2 cellular contexts compared by ENCODE assay signal in the genomic region with DNA sequence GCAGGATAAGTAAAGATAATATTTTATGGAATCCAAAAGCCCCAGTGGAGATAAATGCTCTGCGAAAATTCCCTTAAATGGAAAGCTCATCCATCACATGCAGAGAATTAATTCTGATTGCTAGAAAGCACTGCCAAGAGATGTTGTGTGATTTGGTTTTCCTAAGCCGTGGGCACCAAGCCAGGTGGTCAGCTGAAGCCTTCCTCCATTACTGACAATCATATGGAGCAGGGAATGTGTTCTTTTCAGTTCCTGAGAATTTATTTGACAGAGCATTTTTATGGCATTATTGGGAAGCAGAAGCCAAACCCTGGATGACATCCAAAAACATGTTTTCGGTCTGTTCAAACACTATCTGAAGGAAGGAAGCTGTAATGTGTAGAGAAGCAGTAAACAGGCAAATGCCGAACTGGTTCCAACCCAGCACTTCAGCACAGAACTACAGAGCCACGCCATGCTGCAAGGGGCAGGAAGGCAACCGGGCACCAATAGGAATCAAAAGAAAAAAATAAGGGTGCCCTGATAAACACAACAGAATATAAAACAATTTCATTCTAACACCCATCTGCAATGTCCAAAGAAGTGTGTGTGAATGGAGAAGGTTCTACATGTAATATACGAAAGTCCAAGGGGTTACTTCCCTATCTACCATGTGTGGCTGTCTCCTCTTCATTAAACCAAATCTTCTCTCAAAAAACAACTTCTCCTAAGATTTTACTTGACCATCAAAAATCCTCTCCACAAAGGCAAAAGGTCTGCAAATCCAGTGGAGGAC.
TF ChIP-seq lines count a peak whose summit lies in the region.

No MANE protein-coding gene starts in this region.

TF ChIP-seq in liver, 16 proteins besides CTCF, POLR2A, EP300 and RAD21 (continued from another document):
- TF ChIP-seq, protein P1, sequence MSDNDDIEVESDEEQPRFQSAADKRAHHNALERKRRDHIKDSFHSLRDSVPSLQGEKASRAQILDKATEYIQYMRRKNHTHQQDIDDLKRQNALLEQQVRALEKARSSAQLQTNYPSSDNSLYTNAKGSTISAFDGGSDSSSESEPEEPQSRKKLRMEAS (IDR thresholded peaks at IDR 0.05), result no peak
- TF ChIP-seq SP1 (IDR thresholded peaks at IDR 0.05) (peak; percentile 8), TAF1 (conservative IDR thresholded peaks at IDR 0.05) (no peak)

TF ChIP-seq in HepG2, 621 proteins besides CTCF, POLR2A, EP300 and RAD21 (continued from another document):
- TF ChIP-seq, protein P2, sequence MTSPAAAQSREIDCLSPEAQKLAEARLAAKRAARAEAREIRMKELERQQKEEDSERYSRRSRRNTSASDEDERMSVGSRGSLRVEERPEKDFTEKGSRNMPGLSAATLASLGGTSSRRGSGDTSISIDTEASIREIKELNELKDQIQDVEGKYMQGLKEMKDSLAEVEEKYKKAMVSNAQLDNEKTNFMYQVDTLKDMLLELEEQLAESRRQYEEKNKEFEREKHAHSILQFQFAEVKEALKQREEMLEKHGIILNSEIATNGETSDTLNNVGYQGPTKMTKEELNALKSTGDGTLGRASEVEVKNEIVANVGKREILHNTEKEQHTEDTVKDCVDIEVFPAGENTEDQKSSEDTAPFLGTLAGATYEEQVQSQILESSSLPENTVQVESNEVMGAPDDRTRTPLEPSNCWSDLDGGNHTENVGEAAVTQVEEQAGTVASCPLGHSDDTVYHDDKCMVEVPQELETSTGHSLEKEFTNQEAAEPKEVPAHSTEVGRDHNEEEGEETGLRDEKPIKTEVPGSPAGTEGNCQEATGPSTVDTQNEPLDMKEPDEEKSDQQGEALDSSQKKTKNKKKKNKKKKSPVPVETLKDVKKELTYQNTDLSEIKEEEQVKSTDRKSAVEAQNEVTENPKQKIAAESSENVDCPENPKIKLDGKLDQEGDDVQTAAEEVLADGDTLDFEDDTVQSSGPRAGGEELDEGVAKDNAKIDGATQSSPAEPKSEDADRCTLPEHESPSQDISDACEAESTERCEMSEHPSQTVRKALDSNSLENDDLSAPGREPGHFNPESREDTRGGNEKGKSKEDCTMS (CRISPR knock-in tag; conservative IDR thresholded peaks at IDR 0.05), result no peak
- TF ChIP-seq ZNF382 (CRISPR knock-in tag; IDR thresholded peaks at IDR 0.05; ENCODE audit: borderline replicate concordance), result no peak
- TF ChIP-seq, protein P3, sequence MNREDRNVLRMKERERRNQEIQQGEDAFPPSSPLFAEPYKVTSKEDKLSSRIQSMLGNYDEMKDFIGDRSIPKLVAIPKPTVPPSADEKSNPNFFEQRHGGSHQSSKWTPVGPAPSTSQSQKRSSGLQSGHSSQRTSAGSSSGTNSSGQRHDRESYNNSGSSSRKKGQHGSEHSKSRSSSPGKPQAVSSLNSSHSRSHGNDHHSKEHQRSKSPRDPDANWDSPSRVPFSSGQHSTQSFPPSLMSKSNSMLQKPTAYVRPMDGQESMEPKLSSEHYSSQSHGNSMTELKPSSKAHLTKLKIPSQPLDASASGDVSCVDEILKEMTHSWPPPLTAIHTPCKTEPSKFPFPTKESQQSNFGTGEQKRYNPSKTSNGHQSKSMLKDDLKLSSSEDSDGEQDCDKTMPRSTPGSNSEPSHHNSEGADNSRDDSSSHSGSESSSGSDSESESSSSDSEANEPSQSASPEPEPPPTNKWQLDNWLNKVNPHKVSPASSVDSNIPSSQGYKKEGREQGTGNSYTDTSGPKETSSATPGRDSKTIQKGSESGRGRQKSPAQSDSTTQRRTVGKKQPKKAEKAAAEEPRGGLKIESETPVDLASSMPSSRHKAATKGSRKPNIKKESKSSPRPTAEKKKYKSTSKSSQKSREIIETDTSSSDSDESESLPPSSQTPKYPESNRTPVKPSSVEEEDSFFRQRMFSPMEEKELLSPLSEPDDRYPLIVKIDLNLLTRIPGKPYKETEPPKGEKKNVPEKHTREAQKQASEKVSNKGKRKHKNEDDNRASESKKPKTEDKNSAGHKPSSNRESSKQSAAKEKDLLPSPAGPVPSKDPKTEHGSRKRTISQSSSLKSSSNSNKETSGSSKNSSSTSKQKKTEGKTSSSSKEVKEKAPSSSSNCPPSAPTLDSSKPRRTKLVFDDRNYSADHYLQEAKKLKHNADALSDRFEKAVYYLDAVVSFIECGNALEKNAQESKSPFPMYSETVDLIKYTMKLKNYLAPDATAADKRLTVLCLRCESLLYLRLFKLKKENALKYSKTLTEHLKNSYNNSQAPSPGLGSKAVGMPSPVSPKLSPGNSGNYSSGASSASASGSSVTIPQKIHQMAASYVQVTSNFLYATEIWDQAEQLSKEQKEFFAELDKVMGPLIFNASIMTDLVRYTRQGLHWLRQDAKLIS (CRISPR knock-in tag; IDR thresholded peaks at IDR 0.05), result no peak
- TF ChIP-seq SP1 (IDR thresholded peaks at IDR 0.05), result no peak
- TF ChIP-seq SP1 (CRISPR knock-in tag; IDR thresholded peaks at IDR 0.05), result no peak
- no peak for TF ChIP-seq ZNF224 (CRISPR knock-in tag; IDR thresholded peaks at IDR 0.05)
- TF ChIP-seq ZNF543 (CRISPR knock-in tag; IDR thresholded peaks at IDR 0.05), result no peak
- TF ChIP-seq PTBP1 (IDR thresholded peaks at IDR 0.05; ENCODE audit: low read depth, low read length, poor library complexity, severe bottlenecking), result no peak
- TF ChIP-seq ZNF121 (CRISPR knock-in tag; IDR thresholded peaks at IDR 0.05), result no peak
- TF ChIP-seq, protein P4, sequence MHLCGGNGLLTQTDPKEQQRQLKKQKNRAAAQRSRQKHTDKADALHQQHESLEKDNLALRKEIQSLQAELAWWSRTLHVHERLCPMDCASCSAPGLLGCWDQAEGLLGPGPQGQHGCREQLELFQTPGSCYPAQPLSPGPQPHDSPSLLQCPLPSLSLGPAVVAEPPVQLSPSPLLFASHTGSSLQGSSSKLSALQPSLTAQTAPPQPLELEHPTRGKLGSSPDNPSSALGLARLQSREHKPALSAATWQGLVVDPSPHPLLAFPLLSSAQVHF (CRISPR knock-in tag; IDR thresholded peaks at IDR 0.05), result no peak
- no peak for TF ChIP-seq ZNF775 (CRISPR knock-in tag; IDR thresholded peaks at IDR 0.05; ENCODE audit: borderline replicate concordance)
- no peak for TF ChIP-seq ZNF749 (CRISPR knock-in tag; IDR thresholded peaks at IDR 0.05; ENCODE audit: borderline replicate concordance)
- no peak for TF ChIP-seq HNRNPUL1 (IDR thresholded peaks at IDR 0.05; ENCODE audit: low read depth, low read length)
- TF ChIP-seq FOSL1 (CRISPR knock-in tag; IDR thresholded peaks at IDR 0.05; ENCODE audit: borderline replicate concordance), result no peak
- TF ChIP-seq ZNF10 (CRISPR knock-in tag; IDR thresholded peaks at IDR 0.05; ENCODE audit: borderline replicate concordance, low read depth), result no peak
